10 cellular contexts compared by ENCODE assay signal in genomic region chrX:23901065-23901464, GRCh38. TPM values are rescaled to one million over a fixed set of nuclear protein-coding genes. Genes with fewer than 3 reads are reported as not detected.
DNase-seq lines count a peak whose midpoint lies in the region; ATAC-seq and TF ChIP-seq lines count a peak whose summit lies in the region.
"Had no signal": no experiment of that assay in that cellular context is flagged by ENCODE, and none has a peak within 500 bp of the region (broad histone marks: within the 10 kb centered on the region; RNA-seq: fewer than 3 reads in every experiment).

No MANE protein-coding gene starts in this region.

- H3K27me3 ChIP-seq in dorsolateral prefrontal cortex, result peaks cover 0 to 34% (median 2%) of the 10 kb centered on the region in 45 donors
- H3K27me3 ChIP-seq in parathyroid adenoma (ENCODE audit: control insufficient read depth, insufficient read depth, low read length), result no peaks in the 10 kb centered on the region

- no peaks in the 10 kb centered on the region for H3K79me2 ChIP-seq in parathyroid adenoma

- H3K4me3 ChIP-seq in dorsolateral prefrontal cortex (no peak overlapping the region), parathyroid adenoma (ENCODE audit: low read depth, low read length) (no peak overlapping the region)

- DNase-seq in ELR (ENCODE audit: low read depth) (peak; percentile 93), MV-4-11 (lab: John Stamatoyannopoulos, UW) (peak; percentile 17), dorsolateral prefrontal cortex (no peak), globus pallidus (ENCODE audit: low spot score) (no peak), AG20443 (ENCODE audit: low spot score) (no peak)
- DNase-seq: NCI-H446 treated with DMSO at 0.1 percent for 48 hours had no signal

- peaks cover 15% of the 10 kb centered on the region for H3K4me1 ChIP-seq in parathyroid adenoma

- intact Hi-C loops in dorsolateral prefrontal cortex (cut with DNase I), result loop anchor here (2.0 to 10.0 kb wide), 5 partner anchors 76 to 209 kb away; partner anchors contain the start of genes KLHL15 (in 1 of the 2) and SAT1 (in 1 of the 2)

- H3K9me3 ChIP-seq in parathyroid adenoma (ENCODE audit: control insufficient read depth, low read length), result no peaks in the 10 kb centered on the region

- no peak overlapping the region for H3K4me2 ChIP-seq in parathyroid adenoma (ENCODE audit: low read length)

- TF ChIP-seq CTCF in dorsolateral prefrontal cortex (IDR thresholded peaks at IDR 0.05 in 54 of 56, conservative IDR thresholded peaks at IDR 0.05 in 2 of 56; ENCODE audit: low read depth in 1 of 56, partially characterized antibody in 56 of 56), result no peak
- no peak for TF ChIP-seq CTCF in parathyroid adenoma (IDR thresholded peaks at IDR 0.05)

- no peak for ATAC-seq in GM21423 (IDR thresholded peaks at IDR 0.05; ENCODE audit: unreplicated experiment)
- ATAC-seq in HG03571 (IDR thresholded peaks at IDR 0.05; ENCODE audit: unreplicated experiment), result no peak

- H3K27ac ChIP-seq in dorsolateral prefrontal cortex, result peak overlapping the region in 32 of 59 donors; percentile 1 to 79 (median 54)
- H3K27ac ChIP-seq in parathyroid adenoma, result peak overlapping the region; percentile 60

- H3K36me3 ChIP-seq in parathyroid adenoma (ENCODE audit: control insufficient read depth, insufficient read depth, low read length), result no peaks in the 10 kb centered on the region

- H3K9ac ChIP-seq in parathyroid adenoma, result no peak overlapping the region

- peak overlapping the region; percentile 50 for H2AFZ ChIP-seq in parathyroid adenoma

RNA-seq across cellular contexts. Expression of gene APOO, which starts 6.7 kb away (rescaled TPM):
- total RNA-seq in dorsolateral prefrontal cortex, result 100 to 1,000 TPM in 17 of 120 experiments, 10 to 100 TPM in 103; 29.9 to 113 (median 77.0) TPM

RNA-seq across cellular contexts. Expression of gene CXorf58, which starts 6.7 kb away (rescaled TPM):
- 1 to 10 TPM in 3 of 120 experiments, under 1 TPM in 16, not detected in 101; 0.26 to 1.4 (median 0.51) TPM for total RNA-seq in dorsolateral prefrontal cortex
- total RNA-seq: dermis microvascular lymphatic vessel endothelial cell had no signal

Comparison
In these comparisons a context has a peak if more than half of its experiments do, and no peak if none do; other contexts are left out.
1. DNase-seq: peak in ELR (single experiment) and MV-4-11 (single experiment); none in dorsolateral prefrontal cortex (0 of 10), globus pallidus (single experiment) and AG20443 (single experiment).